In the genomic region with DNA sequence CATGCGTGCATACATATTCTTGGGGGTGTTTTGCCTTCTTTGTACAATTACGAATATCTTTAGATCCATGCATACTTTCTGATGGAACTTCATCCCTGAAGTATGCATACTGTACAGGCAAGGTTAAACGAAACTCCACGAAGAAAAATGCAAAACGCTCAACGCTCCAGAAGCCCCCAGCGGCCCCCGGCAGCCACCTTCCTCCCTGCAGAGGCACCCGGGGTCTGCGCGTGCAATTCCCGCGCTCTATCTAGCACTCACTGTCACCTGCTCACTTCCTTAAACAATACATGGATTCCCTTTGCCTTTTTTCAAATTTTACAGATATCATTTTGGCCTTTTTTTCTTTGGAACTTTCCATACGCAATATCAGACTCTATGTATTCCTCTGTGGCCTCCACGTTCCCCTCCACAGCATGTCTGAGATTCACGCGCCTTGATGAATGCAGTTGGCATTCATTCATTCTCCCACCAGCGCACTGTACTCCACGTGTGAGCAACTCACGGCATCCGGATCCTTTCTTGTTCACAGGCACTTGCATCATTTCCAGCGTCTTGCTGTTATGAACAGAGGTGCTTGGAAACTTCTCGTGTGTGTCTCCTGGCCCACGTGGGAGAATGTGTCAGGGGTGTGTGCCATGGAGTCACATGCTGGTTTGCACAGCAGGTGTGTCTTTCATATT, we compare ENCODE assay signal across 17 cellular contexts.
DNase-seq lines count a peak whose midpoint lies in the region; ATAC-seq and TF ChIP-seq lines count a peak whose summit lies in the region.
"Had no signal": no experiment of that assay in that cellular context is flagged by ENCODE, and none has a peak within 500 bp of the region (broad histone marks: within the 10 kb centered on the region; RNA-seq: fewer than 3 reads in every experiment).

No MANE protein-coding gene starts in this region.

- H3K79me2 ChIP-seq in trophoblast cell (ENCODE audit: control insufficient read depth, insufficient read depth, low read length, poor library complexity) = no peaks in the 10 kb centered on the region

- no peak overlapping the region for H3K14ac ChIP-seq in trophoblast cell (ENCODE audit: low read length)

- H3K9me3 Mint-ChIP-seq in chondrocyte (ENCODE audit: low read depth) = no peaks in the 10 kb centered on the region
- H3K9me3 Mint-ChIP-seq in T-helper 2 cell treated with Interferon-gamma antibody and Interleukin-4, amounts not matched to agents 5 μg/mL and 100 μg/mL, for 36 hours = no peaks in the 10 kb centered on the region
- H3K9me3 Mint-ChIP-seq: CD4-positive, alpha-beta T cell had no signal

- no peak overlapping the region for H3K23ac ChIP-seq in trophoblast cell (ENCODE audit: low read length)

- no peak overlapping the region for H3K27ac Mint-ChIP-seq in chondrocyte (ENCODE audit: unreplicated experiment)
- no peak overlapping the region for H3K27ac Mint-ChIP-seq in T-helper 2 cell treated with Interferon-gamma antibody and Interleukin-4, amounts not matched to agents 5 μg/mL and 100 μg/mL, for 36 hours
- H3K27ac Mint-ChIP-seq: B cell; CD4-positive, alpha-beta T cell had no signal

- H3K36me3 ChIP-seq in HEK293 (ENCODE audit: control insufficient read depth in 2 of 2, insufficient read depth in 1 of 2, low read length in 2 of 2) (no peaks in the 10 kb centered on the region), lower lobe of right lung (no peaks in the 10 kb centered on the region), trophoblast cell (ENCODE audit: control insufficient read depth in 1 of 2, insufficient read depth in 2 of 2, low read length in 2 of 2) (no peaks in the 10 kb centered on the region)

- POLR2A ChIA-PET in HEK293 (lab: Yijun Ruan, JAX) = no interaction called here

- no peak overlapping the region for H2BK12ac ChIP-seq in trophoblast cell (ENCODE audit: low read length)

- H3K36me3 Mint-ChIP-seq in chondrocyte (ENCODE audit: low read depth) = no peaks in the 10 kb centered on the region
- no peaks in the 10 kb centered on the region for H3K36me3 Mint-ChIP-seq in T-helper 2 cell treated with Interferon-gamma antibody and Interleukin-4, amounts not matched to agents 5 μg/mL and 100 μg/mL, for 36 hours (ENCODE audit: low read depth)

- no peak overlapping the region for H4K12ac ChIP-seq in trophoblast cell (ENCODE audit: low read depth, low read length)

- H4K91ac ChIP-seq in trophoblast cell (ENCODE audit: low read depth, low read length) = no peak overlapping the region

- H3K79me1 ChIP-seq in trophoblast cell (ENCODE audit: low read length) = no peaks in the 10 kb centered on the region

- H3K4me2 ChIP-seq in trophoblast cell (ENCODE audit: low read length) = no peak overlapping the region

- H3K4me3 ChIP-seq in HEK293 (ENCODE audit: low read depth, low read length) (no peak overlapping the region), lower lobe of right lung (no peak overlapping the region), trophoblast cell (ENCODE audit: low read depth, low read length) (no peak overlapping the region)

- peak; percentile 28 for DNase-seq in chondrocyte (ENCODE audit: low spot score)
- peak; percentile 14 for DNase-seq in lower lobe of right lung
- DNase-seq in trophoblast cell = peak; percentile 37 to 57
- DNase-seq in T-helper 2 cell treated with Interferon-gamma antibody and Interleukin-4, amounts not matched to agents 5 μg/mL and 100 μg/mL, for 36 hours (ENCODE audit: low spot score) = no peak
- no peak for DNase-seq in SIG-M5 (lab: John Stamatoyannopoulos, UW)
- DNase-seq in NCI-H446 (lab: John Stamatoyannopoulos, UW) = no peak
- DNase-seq: C1 segment of cervical spinal cord; Calu3; CD4-positive, alpha-beta T cell; DMS 273 treated with DMSO at 0.1 percent for 48 hours; EL; GOT3; HCEC 1CT had no signal

- no peak overlapping the region for H3K4me3 Mint-ChIP-seq in chondrocyte (ENCODE audit: unreplicated experiment)
- H3K4me3 Mint-ChIP-seq in T-helper 2 cell treated with Interferon-gamma antibody and Interleukin-4, amounts not matched to agents 5 μg/mL and 100 μg/mL, for 36 hours = no peak overlapping the region
- H3K4me3 Mint-ChIP-seq: B cell; CD4-positive, alpha-beta T cell had no signal

- CTCF ChIA-PET in HEK293 (lab: Yijun Ruan, JAX) = no interaction called here

- H2BK5ac ChIP-seq in trophoblast cell (ENCODE audit: low read depth, low read length, poor library complexity) = no peak overlapping the region

- H3K27me3 ChIP-seq in lower lobe of right lung (ENCODE audit: low read depth) (peaks cover 2% of the 10 kb centered on the region), trophoblast cell (ENCODE audit: insufficient read depth, low read length) (no peaks in the 10 kb centered on the region)

- no peak overlapping the region for H3K27ac ChIP-seq in HEK293 (ENCODE audit: extremely low read depth, low read depth, low read length)
- no peak overlapping the region for H3K27ac ChIP-seq in lower lobe of right lung
- H3K27ac ChIP-seq in trophoblast cell (ENCODE audit: low read depth, low read length) = no peak overlapping the region
- H3K27ac ChIP-seq: HL-60 had no signal

- H3K27me3 Mint-ChIP-seq in chondrocyte (ENCODE audit: low read depth) = peaks cover 25% of the 10 kb centered on the region
- H3K27me3 Mint-ChIP-seq in T-helper 2 cell treated with Interferon-gamma antibody and Interleukin-4, amounts not matched to agents 5 μg/mL and 100 μg/mL, for 36 hours (ENCODE audit: low read depth) = peaks cover 14% of the 10 kb centered on the region

- H4K8ac ChIP-seq in trophoblast cell (ENCODE audit: low read depth, low read length) = no peak overlapping the region

- no peak for ATAC-seq in lower lobe of right lung
- no peak for ATAC-seq in GM21825 (IDR thresholded peaks at IDR 0.05; ENCODE audit: unreplicated experiment)

- H3K9me3 ChIP-seq in HEK293 (ENCODE audit: control insufficient read depth, insufficient read depth, low read depth, low read length) (no peaks in the 10 kb centered on the region), lower lobe of right lung (no peaks in the 10 kb centered on the region), trophoblast cell (ENCODE audit: insufficient read depth, low read depth, low read length) (peaks cover 6% of the 10 kb centered on the region)

- H2AFZ ChIP-seq in trophoblast cell (ENCODE audit: insufficient read depth, low read length, poor library complexity) = no peak overlapping the region

- H3K4ac ChIP-seq in trophoblast cell (ENCODE audit: low read depth, low read length) = no peak overlapping the region

- H3K4me1 ChIP-seq in HEK293 (ENCODE audit: control insufficient read depth, insufficient read depth, low read length) (no peaks in the 10 kb centered on the region), lower lobe of right lung (no peaks in the 10 kb centered on the region), trophoblast cell (ENCODE audit: control insufficient read depth in 1 of 2, insufficient read depth in 2 of 2, low read length in 2 of 2) (peaks cover 11 to 13% of the 10 kb centered on the region in 2 experiments)

- no peak overlapping the region for H3K18ac ChIP-seq in trophoblast cell (ENCODE audit: low read length)

- no peak overlapping the region for H2AK5ac ChIP-seq in trophoblast cell (ENCODE audit: low read length)

- WGBS in trophoblast cell (ENCODE audit: extremely low coverage, insufficient coverage, insufficient read length) = no CpG with 5 or more reads among the region's 24 CpGs

- intact Hi-C loops in lower lobe of right lung (cut with DNase I) = no loop called here

- TF ChIP-seq CTCF in HEK293 (tag by site-specific recombination; IDR thresholded peaks at IDR 0.05) = no peak
- no peak for TF ChIP-seq CTCF in chondrocyte (IDR thresholded peaks at IDR 0.05)
- no peak for TF ChIP-seq CTCF in lower lobe of right lung (IDR thresholded peaks at IDR 0.05)

- H2BK120ac ChIP-seq in trophoblast cell (ENCODE audit: insufficient read depth, low read length, poor library complexity) = no peak overlapping the region

- H3K4me1 Mint-ChIP-seq in chondrocyte (ENCODE audit: low read depth) = peaks cover 16% of the 10 kb centered on the region
- H3K4me1 Mint-ChIP-seq in T-helper 2 cell treated with Interferon-gamma antibody and Interleukin-4, amounts not matched to agents 5 μg/mL and 100 μg/mL, for 36 hours (ENCODE audit: low read depth) = no peaks in the 10 kb centered on the region
- H3K4me1 Mint-ChIP-seq: B cell had no signal

- no peak overlapping the region for H3K9ac ChIP-seq in trophoblast cell (ENCODE audit: low read length)

TF ChIP-seq in HEK293, 187 proteins besides CTCF, POLR2A, EP300 and RAD21:
- TF ChIP-seq ZNF155 (tag by site-specific recombination; IDR thresholded peaks at IDR 0.05) (no peak), ZIC2 (tag by site-specific recombination; IDR thresholded peaks at IDR 0.05) (peak; percentile 38)

Comparison
In these comparisons a context has a peak if more than half of its experiments do, and no peak if none do; other contexts are left out.
1. DNase-seq: peak in chondrocyte (single experiment), lower lobe of right lung (single experiment) and trophoblast cell (2 of 2); none in T-helper 2 cell treated with Interferon-gamma antibody and Interleukin-4, amounts not matched to agents 5 μg/mL and 100 μg/mL, for 36 hours (single experiment), SIG-M5 (single experiment) and NCI-H446 (0 of 2).